8 cellular contexts compared by ENCODE assay signal in genomic region chr14:49879683-49880204, GRCh38. TPM values are rescaled to one million over a fixed set of nuclear protein-coding genes. Genes with fewer than 3 reads are reported as not detected.
DNase-seq lines count a peak whose midpoint lies in the region; ATAC-seq, FAIRE-seq and TF ChIP-seq lines count a peak whose summit lies in the region.

No MANE protein-coding gene starts in this region.

- peak; percentile 72 for TF ChIP-seq RAD21 in HepG2 (CRISPR knock-in tag; IDR thresholded peaks at IDR 0.05)

- 74% methylated on average over 8 of the region's 8 CpGs for WGBS in mammary epithelial cell (ENCODE audit: low coverage, missing lambda C conversion rate)
- WGBS in HepG2 (ENCODE audit: low lambda C conversion rate) = 23% methylated on average over 8 of the region's 8 CpGs
- 65 to 73% methylated on average over 8 of the region's 8 CpGs for WGBS in testis, 2 donors

- in situ Hi-C loops in mammary epithelial cell (cut with MboI; ENCODE audit: low sequenced_read_pairs in 2 of 2) = loop anchor here in 1 of 2 donors (10.0 kb wide), 1 partner anchor 215 kb away; no protein-coding TSS in a partner anchor
- in situ Hi-C loops in HepG2 (cut with HindIII; ENCODE audit: extremely low pct_ligation_motif_present, low pct_unique_long_range_greater_than_20kb) = no loop called here

- H3K4me3 ChIP-seq in MM.1S (ENCODE audit: low read length) (no peak overlapping the region), mammary epithelial cell (replicated peaks in 1 of 3; ENCODE audit: insufficient read depth in 1 of 3, low read depth in 2 of 3, low read length in 3 of 3) (no peak overlapping the region), HepG2 (replicated peaks in 1 of 3; ENCODE audit: insufficient read depth in 1 of 3, low read depth in 2 of 3, low read length in 3 of 3) (peak overlapping the region in 1 of 3 experiments; percentile 44; a peak in 2 of 6 replicates), testis (no peak overlapping the region)

- H3K79me2 ChIP-seq in MM.1S (ENCODE audit: low read length) (no peaks in the 10 kb centered on the region), mammary epithelial cell (ENCODE audit: insufficient read depth, low read length) (no peaks in the 10 kb centered on the region), HepG2 (ENCODE audit: insufficient read depth, low read length) (no peaks in the 10 kb centered on the region)

- no peaks in the 10 kb centered on the region for H3K4me1 ChIP-seq in MM.1S (ENCODE audit: low read length)
- peaks cover 7% of the 10 kb centered on the region for H3K4me1 ChIP-seq in mammary epithelial cell (ENCODE audit: insufficient read depth, low read length)
- H3K4me1 ChIP-seq in HepG2 (ENCODE audit: insufficient read depth, low read length) = peaks cover 32% of the 10 kb centered on the region
- peaks cover 6% of the 10 kb centered on the region for H3K4me1 ChIP-seq in testis

- TF ChIP-seq CTCF in MM.1S (IDR thresholded peaks at IDR 0.05; ENCODE audit: low read length) = peak; percentile 52
- peak; percentile 66 to 69 for TF ChIP-seq CTCF in mammary epithelial cell (conservative IDR thresholded peaks at IDR 0.05 in 1 of 2, IDR thresholded peaks at IDR 0.05 in 1 of 2; ENCODE audit: extremely low read depth in 1 of 2, insufficient read depth in 1 of 2, low read depth in 1 of 2, low read length in 2 of 2)
- peak; percentile 87 for TF ChIP-seq CTCF in HepG2 (CRISPR knock-in tag; IDR thresholded peaks at IDR 0.05)
- peak; percentile 30 to 62 (median 55) for TF ChIP-seq CTCF in testis (IDR thresholded peaks at IDR 0.05)

- no peak overlapping the region for H2AFZ ChIP-seq in MM.1S (ENCODE audit: low read length)
- H2AFZ ChIP-seq in mammary epithelial cell (ENCODE audit: low read depth, low read length) = no peak overlapping the region
- H2AFZ ChIP-seq in HepG2 (ENCODE audit: low read length) = no peak overlapping the region

- TF ChIP-seq EP300 in HepG2 (IDR thresholded peaks at IDR 0.05; ENCODE audit: low read depth in 2 of 2, low read length in 2 of 2) (no peak), HepG2 (CRISPR knock-in tag; IDR thresholded peaks at IDR 0.05; ENCODE audit: borderline replicate concordance) (no peak)

- H3K27me3 ChIP-seq in MM.1S (replicated peaks; ENCODE audit: insufficient read depth, low read length) (no peaks in the 10 kb centered on the region), mammary epithelial cell (ENCODE audit: insufficient read depth, low read length) (no peaks in the 10 kb centered on the region), HepG2 (ENCODE audit: control insufficient read depth in 1 of 2, insufficient read depth in 2 of 2, low read length in 2 of 2) (no peaks in the 10 kb centered on the region; a peak in 1 of 5 replicates), testis (no peaks in the 10 kb centered on the region)

- dilution Hi-C loops in mammary epithelial cell (cut with HindIII; ENCODE audit: low sequenced_read_pairs) = no loop called here

- no peaks in the 10 kb centered on the region for H3F3A ChIP-seq in MM.1S (ENCODE audit: insufficient read depth, low read length)

- FAIRE-seq in H54 (lab: Jason Lieb, UNC) (peak; percentile 38), HepG2 (lab: Jason Lieb, UNC) (peak; percentile 81)

- no peaks in the 10 kb centered on the region for H3K36me3 ChIP-seq in MM.1S (replicated peaks; ENCODE audit: insufficient read depth, low read length)
- H3K36me3 ChIP-seq in mammary epithelial cell (ENCODE audit: insufficient read depth, low read length) = no peaks in the 10 kb centered on the region
- no peaks in the 10 kb centered on the region for H3K36me3 ChIP-seq in HepG2 (replicated peaks in 1 of 2; ENCODE audit: control insufficient read depth in 1 of 2, insufficient read depth in 2 of 2, low read length in 2 of 2)
- H3K36me3 ChIP-seq in testis (ENCODE audit: low read depth, missing control alignments) = no peaks in the 10 kb centered on the region

- no peak for TF ChIP-seq POLR2A in H54 (IDR thresholded peaks at IDR 0.05; ENCODE audit: low read depth, low read length)
- no peak for TF ChIP-seq POLR2A in HepG2 (IDR thresholded peaks at IDR 0.05; ENCODE audit: insufficient read depth in 1 of 2, low read depth in 2 of 2, low read length in 2 of 2)
- no peak for TF ChIP-seq POLR2A in testis (IDR thresholded peaks at IDR 0.05)

- H3K9me2 ChIP-seq in MM.1S (replicated peaks; ENCODE audit: insufficient read depth, low read length) = no peaks in the 10 kb centered on the region

- H3K9ac ChIP-seq in MM.1S (ENCODE audit: low read length) (no peak overlapping the region), mammary epithelial cell (ENCODE audit: insufficient read depth, low read length) (no peak overlapping the region), HepG2 (ENCODE audit: insufficient read depth, low read depth, low read length) (no peak overlapping the region)

- DNase-seq in NCI-H1105 treated with DMSO at 0.1 percent for 48 hours (lab: John Stamatoyannopoulos, UW) (peak; percentile 41), NCI-H1105 (lab: John Stamatoyannopoulos, UW) (no peak), H54 (ENCODE audit: insufficient read length, low spot score) (peak; percentile 24), MM.1S (peak; percentile 59), T-helper 2 cell (peak in 4 of 5 experiments; percentile 26 to 87 (median 48)), mammary epithelial cell (peak; percentile 63), HepG2 (ENCODE audit: low spot score) (peak; percentile 80), testis (peak; percentile 54)

- intact Hi-C loops in mammary epithelial cell (cut with micrococcal nuclease) (no loop called here), HepG2 (cut with micrococcal nuclease; ENCODE audit: unreplicated experiment) (loop anchor here (1.0 kb wide), 1 partner anchor 226 kb away; no protein-coding TSS in a partner anchor), testis (cut with DNase I; ENCODE audit: low total_unique reads) (no loop called here)

- H3K27ac ChIP-seq in MM.1S (ENCODE audit: low read length) (peak overlapping the region; percentile 31; the same call in 1 of the 2 replicates), mammary epithelial cell (ENCODE audit: insufficient read depth, low read depth, low read length) (no peak overlapping the region), HepG2 (ENCODE audit: extremely low read length, insufficient read depth, low read length) (no peak overlapping the region), testis (no peak overlapping the region)

- ATAC-seq in HepG2 = peak; percentile 95

- H4K20me1 ChIP-seq in MM.1S (ENCODE audit: insufficient read depth, low read length) (no peaks in the 10 kb centered on the region), mammary epithelial cell (ENCODE audit: insufficient read depth, low read length) (no peaks in the 10 kb centered on the region), HepG2 (ENCODE audit: insufficient read depth, low read length) (no peaks in the 10 kb centered on the region)

- no peaks in the 10 kb centered on the region for H3K9me3 ChIP-seq in MM.1S (replicated peaks; ENCODE audit: insufficient read depth, low read length)
- no peaks in the 10 kb centered on the region for H3K9me3 ChIP-seq in mammary epithelial cell (replicated peaks; ENCODE audit: insufficient read depth, low read length)
- H3K9me3 ChIP-seq in HepG2 (ENCODE audit: low read length) = no peaks in the 10 kb centered on the region
- no peaks in the 10 kb centered on the region for H3K9me3 ChIP-seq in testis

- BruUV-seq in mammary epithelial cell (replicated peaks; lab: Mats Ljungman, UMichigan) (no TSS peak), HepG2 (replicated peaks; lab: Mats Ljungman, UMichigan) (no TSS peak)

- POLR2A ChIA-PET in HepG2 (lab: Yijun Ruan, JAX) = interaction anchor here (0.7 to 1.2 kb wide), 9 partner anchors 11 to 237 kb away, joined by 3 to 13 read pairs (median 4); partner anchors contain the start of genes ARF6 and VCPKMT

- CTCF ChIA-PET in mammary epithelial cell (lab: Charles Lee; ENCODE audit: low non-redundant PET) (interaction anchor here (0.7 kb wide), 1 partner anchor 256 kb away, joined by 4 read pairs; no protein-coding TSS in a partner anchor), HepG2 (lab: Yijun Ruan, JAX; ENCODE audit: low intra/inter-chr PET ratio, low total read pairs) (interaction anchor here (0.9 to 2.4 kb wide), 4 partner anchors 18 to 229 kb away, joined by 3 to 13 read pairs (median 4); no protein-coding TSS in a partner anchor)

- no peak overlapping the region for H3K4me2 ChIP-seq in MM.1S (ENCODE audit: low read depth, low read length)
- H3K4me2 ChIP-seq in mammary epithelial cell (ENCODE audit: insufficient read depth, low read depth, low read length) = no peak overlapping the region
- H3K4me2 ChIP-seq in HepG2 (ENCODE audit: low read depth, low read length) = peak overlapping the region; percentile 52

RNA-seq across cellular contexts. Expression of gene ARF6, which starts 13.1 kb away (rescaled TPM):
- total RNA-seq in mammary epithelial cell (100 to 1,000 TPM in 1 of 2 donors, 10 to 100 TPM in 1; 85.5 to 132 TPM), HepG2 (2016; rRNA removed; fragmentation: Illumina TruSeq; extraction: Trizol) (31.9 and 36.1 TPM in 2 replicates), testis (10 to 100 TPM; 45.2 to 51.8 TPM)
- polyA plus RNA-seq in mammary epithelial cell (58.3 TPM), HepG2 (2011; rRNA removed) (12.7 and 13.6 TPM in 2 replicates), testis (ENCODE audit: insufficient read depth, low read depth, low replicate concordance) (41.3 TPM)
- 88.5 TPM for polyA minus RNA-seq in mammary epithelial cell
- 9.3 and 12.2 TPM in 2 replicates for total RNA-seq in HepG2 (2016; cell fraction: cytosol; rRNA removed; fragmentation: Illumina TruSeq; extraction: Trizol; ENCODE audit: low read depth)
- total RNA-seq in HepG2 (2016; cell fraction: insoluble cytoplasmic fraction; rRNA removed; fragmentation: Illumina TruSeq; extraction: Trizol) = 35.0 TPM in 2 replicates
- total RNA-seq in HepG2 (2016; cell fraction: membrane; rRNA removed; fragmentation: Illumina TruSeq; extraction: Trizol) = 33.5 and 36.6 TPM in 2 replicates
- total RNA-seq in HepG2 (2016; cell fraction: nucleus; rRNA removed; fragmentation: Illumina TruSeq; extraction: Trizol) = 18.8 and 19.2 TPM in 2 replicates
- polyA plus RNA-seq in HepG2 (2011; cell fraction: cytosol; rRNA removed) = 10.4 and 11.2 TPM in 2 replicates
- polyA plus RNA-seq in HepG2 (2011; cell fraction: nucleus; rRNA removed) = 8.5 TPM in 2 replicates
- polyA plus RNA-seq in HepG2 (2012) = 22.3 and 22.4 TPM in 2 replicates
- 7.1 and 10.0 TPM in 2 replicates for polyA plus RNA-seq in HepG2 (2016; cell fraction: cytosol; fragmentation: Illumina TruSeq; extraction: Trizol; ENCODE audit: low read depth)
- polyA plus RNA-seq in HepG2 (2016; cell fraction: insoluble cytoplasmic fraction; fragmentation: Illumina TruSeq; extraction: Trizol; ENCODE audit: low read depth) = 45.6 and 46.6 TPM in 2 replicates
- polyA plus RNA-seq in HepG2 (2016; cell fraction: membrane; fragmentation: Illumina TruSeq; extraction: Trizol; ENCODE audit: low read depth) = 20.3 and 27.1 TPM in 2 replicates
- 31.2 and 33.5 TPM in 2 replicates for polyA plus RNA-seq in HepG2 (2016; cell fraction: nucleus; fragmentation: Illumina TruSeq; extraction: Trizol; ENCODE audit: insufficient read depth, low read depth)
- 13.8 and 26.7 TPM in 2 replicates for polyA minus RNA-seq in HepG2 (2011; rRNA and poly(A)+ RNA removed; ENCODE audit: low replicate concordance)
- polyA minus RNA-seq in HepG2 (2011; cell fraction: cytosol; rRNA and poly(A)+ RNA removed) = 9.2 and 10.8 TPM in 2 replicates
- 10.3 and 10.9 TPM in 2 replicates for polyA minus RNA-seq in HepG2 (2011; cell fraction: nucleus; rRNA and poly(A)+ RNA removed)

RNA-seq across cellular contexts. Expression of gene NEMF, which starts 27.2 kb away (rescaled TPM):
- 10 to 100 TPM; 44.8 to 57.7 TPM for total RNA-seq in mammary epithelial cell
- polyA plus RNA-seq in mammary epithelial cell = 18.1 TPM
- polyA minus RNA-seq in mammary epithelial cell = 60.7 TPM
- total RNA-seq in HepG2 (2016; rRNA removed; fragmentation: Illumina TruSeq; extraction: Trizol) = 57.9 and 62.5 TPM in 2 replicates
- 35.7 and 44.4 TPM in 2 replicates for total RNA-seq in HepG2 (2016; cell fraction: cytosol; rRNA removed; fragmentation: Illumina TruSeq; extraction: Trizol; ENCODE audit: low read depth)
- total RNA-seq in HepG2 (2016; cell fraction: insoluble cytoplasmic fraction; rRNA removed; fragmentation: Illumina TruSeq; extraction: Trizol) = 59.7 and 63.0 TPM in 2 replicates
- 22.3 and 26.0 TPM in 2 replicates for total RNA-seq in HepG2 (2016; cell fraction: membrane; rRNA removed; fragmentation: Illumina TruSeq; extraction: Trizol)
- total RNA-seq in HepG2 (2016; cell fraction: nucleus; rRNA removed; fragmentation: Illumina TruSeq; extraction: Trizol) = 91.5 and 98.9 TPM in 2 replicates
- 19.9 and 21.3 TPM in 2 replicates for polyA plus RNA-seq in HepG2 (2011; rRNA removed)
- 6.3 and 8.5 TPM in 2 replicates for polyA plus RNA-seq in HepG2 (2011; cell fraction: cytosol; rRNA removed)
- 36.3 and 47.2 TPM in 2 replicates for polyA plus RNA-seq in HepG2 (2011; cell fraction: nucleus; rRNA removed)
- polyA plus RNA-seq in HepG2 (2012) = 21.6 and 25.8 TPM in 2 replicates
- polyA plus RNA-seq in HepG2 (2016; cell fraction: cytosol; fragmentation: Illumina TruSeq; extraction: Trizol; ENCODE audit: low read depth) = 2.7 and 3.3 TPM in 2 replicates
- 58.7 and 61.6 TPM in 2 replicates for polyA plus RNA-seq in HepG2 (2016; cell fraction: insoluble cytoplasmic fraction; fragmentation: Illumina TruSeq; extraction: Trizol; ENCODE audit: low read depth)
- 5.6 TPM in 2 replicates for polyA plus RNA-seq in HepG2 (2016; cell fraction: membrane; fragmentation: Illumina TruSeq; extraction: Trizol; ENCODE audit: low read depth)
- 92.9 and 120 TPM in 2 replicates for polyA plus RNA-seq in HepG2 (2016; cell fraction: nucleus; fragmentation: Illumina TruSeq; extraction: Trizol; ENCODE audit: insufficient read depth, low read depth)
- 21.7 and 46.2 TPM in 2 replicates for polyA minus RNA-seq in HepG2 (2011; rRNA and poly(A)+ RNA removed; ENCODE audit: low replicate concordance)
- 16.4 and 23.0 TPM in 2 replicates for polyA minus RNA-seq in HepG2 (2011; cell fraction: cytosol; rRNA and poly(A)+ RNA removed)
- polyA minus RNA-seq in HepG2 (2011; cell fraction: nucleus; rRNA and poly(A)+ RNA removed) = 222 and 226 TPM in 2 replicates
- 10 to 100 TPM; 81.3 to 98.7 TPM for total RNA-seq in testis
- polyA plus RNA-seq in testis (ENCODE audit: insufficient read depth, low read depth, low replicate concordance) = 13.8 TPM
